16 cellular contexts compared by ENCODE assay signal in genomic region chr3:178669758-178670157, GRCh38.
DNase-seq lines count a peak whose midpoint lies in the region; ATAC-seq and TF ChIP-seq lines count a peak whose summit lies in the region.
"Had no signal": no experiment of that assay in that cellular context is flagged by ENCODE, and none has a peak within 500 bp of the region (broad histone marks: within the 10 kb centered on the region; RNA-seq: fewer than 3 reads in every experiment).

No MANE protein-coding gene starts in this region.

- no peak overlapping the region for H3K27ac ChIP-seq in DOHH2 (ENCODE audit: low read depth, low read length)
- H3K27ac ChIP-seq: HL-60, Peyer's patch had no signal

- H4K20me1 ChIP-seq in DOHH2 (ENCODE audit: control insufficient read depth, insufficient read depth, low read depth, low read length): no peaks in the 10 kb centered on the region

- no peaks in the 10 kb centered on the region for H3K27me3 ChIP-seq in DOHH2 (ENCODE audit: control insufficient read depth, low read length)
- H3K27me3 ChIP-seq: Peyer's patch, right atrium auricular region had no signal

- ATAC-seq in GM18909 (IDR thresholded peaks at IDR 0.05; ENCODE audit: poor library complexity, unreplicated experiment) (peak; percentile 61), HG02642 (IDR thresholded peaks at IDR 0.05; ENCODE audit: poor library complexity, unreplicated experiment) (peak; percentile 51), HG03571 (IDR thresholded peaks at IDR 0.05; ENCODE audit: unreplicated experiment) (peak; percentile 57)
- ATAC-seq: natural killer cell had no signal

- H3K36me3 ChIP-seq in DOHH2 (ENCODE audit: control insufficient read depth, low read length): no peaks in the 10 kb centered on the region
- H3K36me3 ChIP-seq: Peyer's patch, right atrium auricular region had no signal

- no peaks in the 10 kb centered on the region for H3K9me3 ChIP-seq in DOHH2 (ENCODE audit: control insufficient read depth, insufficient read depth, low read length)
- H3K9me3 ChIP-seq: Peyer's patch, right atrium auricular region had no signal

- H3K4me1 ChIP-seq in DOHH2 (ENCODE audit: control insufficient read depth, low read length): peaks cover 37% of the 10 kb centered on the region
- H3K4me1 ChIP-seq: Peyer's patch had no signal

- H3F3A ChIP-seq in DOHH2 (ENCODE audit: control insufficient read depth, insufficient read depth): no peaks in the 10 kb centered on the region

- peak overlapping the region; percentile 50 for H3K4me2 ChIP-seq in DOHH2 (ENCODE audit: low read length)

- DNase-seq in GM10266 (ENCODE audit: extremely low spot score) (no peak), HK-2 (ENCODE audit: unreplicated experiment) (no peak), A172 (ENCODE audit: low spot score) (no peak)
- DNase-seq in activated CD8-positive, alpha-beta memory T cell treated with anti-CD3 and anti-CD28 coated beads, Interleukin-2, amount 50 U/mL, for 4 hours: no peak
- DNase-seq: activated CD4-positive, alpha-beta T cell treated with anti-CD3 and anti-CD28 coated beads, Interleukin-2, amount 50 U/mL, for 1 hour; effector CD4-positive, alpha-beta T cell; natural killer cell; Peyer's patch; stimulated activated CD4-positive, alpha-beta T cell treated with anti-CD3 and anti-CD28 coated beads, Interleukin-4, amount 100 ng/mL, for 24 hours; stimulated activated naive CD4-positive, alpha-beta T cell had no signal

- H3K9me2 ChIP-seq in DOHH2 (replicated peaks; ENCODE audit: control insufficient read depth, low read length): no peaks in the 10 kb centered on the region; the same call in 1 of the 2 replicates

- no peak overlapping the region for H3K4me3 ChIP-seq in DOHH2 (ENCODE audit: low read length)
- H3K4me3 ChIP-seq: Peyer's patch, right atrium auricular region had no signal

- H3K79me2 ChIP-seq in DOHH2 (ENCODE audit: control insufficient read depth, low read length): no peaks in the 10 kb centered on the region

- no peak for TF ChIP-seq CTCF in DOHH2 (IDR thresholded peaks at IDR 0.05; ENCODE audit: low read depth, low read length, poor library complexity, severe bottlenecking)
- no peak for TF ChIP-seq CTCF in GM10266 (IDR thresholded peaks at IDR 0.05; ENCODE audit: control insufficient read depth, insufficient read depth, low read depth, missing control alignments)
